22 cellular contexts compared by ENCODE assay signal in genomic region chr1:183864611-183865010, GRCh38. TPM values are rescaled to one million over a fixed set of nuclear protein-coding genes. Genes with fewer than 3 reads are reported as not detected.
A peak's percentile ranks its signal among the peaks of the same experiment; 100 is the strongest.
DNase-seq lines count a peak whose midpoint lies in the region; ATAC-seq, FAIRE-seq and TF ChIP-seq lines count a peak whose summit lies in the region.
"Had no signal": no experiment of that assay in that cellular context is flagged by ENCODE, and none has a peak within 500 bp of the region (broad histone marks: within the 10 kb centered on the region; RNA-seq: fewer than 3 reads in every experiment).

No MANE protein-coding gene starts in this region.

- H2AFZ ChIP-seq in K562 (ENCODE audit: low read depth, low read length), result no peak overlapping the region

- CTCF ChIA-PET in K562 (lab: Yijun Ruan, JAX; ENCODE audit: low intra/inter-chr PET ratio), result no interaction called here

- intact Hi-C loops in K562 (cut with micrococcal nuclease), result no loop called here

- TF ChIP-seq CTCF in K562 (IDR thresholded peaks at IDR 0.05 in 2 of 3, conservative IDR thresholded peaks at IDR 0.05 in 1 of 3; ENCODE audit: insufficient read depth in 2 of 3, low read depth in 1 of 3, low read length in 3 of 3), result no peak
- no peak for TF ChIP-seq CTCF in nephron (IDR thresholded peaks at IDR 0.05; ENCODE audit: unreplicated experiment in 3 of 3)
- no peak for TF ChIP-seq CTCF in upper lobe of left lung (IDR thresholded peaks at IDR 0.05)

- H3K4me1 ChIP-seq in K562 (replicated peaks in 1 of 2; ENCODE audit: control insufficient read depth in 2 of 2, insufficient read depth in 2 of 2, low read length in 2 of 2), result no peaks in the 10 kb centered on the region
- H3K4me1 ChIP-seq in upper lobe of left lung, result peaks cover 2 to 8% (median 6%) of the 10 kb centered on the region in 4 donors

- no peak for TF ChIP-seq RAD21 in K562 (CRISPR knock-in tag; conservative IDR thresholded peaks at IDR 0.05 in 1 of 2, IDR thresholded peaks at IDR 0.05 in 1 of 2)

- H3K27ac Mint-ChIP-seq in nephron, result peak overlapping the region in 2 of 3 experiments; percentile 43 to 93
- H3K27ac Mint-ChIP-seq: CD8-positive, alpha-beta T cell had no signal

- TF ChIP-seq EP300 in K562 (IDR thresholded peaks at IDR 0.05; ENCODE audit: low read length), result no peak
- TF ChIP-seq EP300 in upper lobe of left lung (IDR thresholded peaks at IDR 0.05), result no peak

- ATAC-seq in K562 (no peak), HG03469 (IDR thresholded peaks at IDR 0.05; ENCODE audit: unreplicated experiment) (no peak), upper lobe of left lung (ENCODE audit: low FRiP score in 2 of 2) (no peak)
- ATAC-seq: CD8-positive, alpha-beta T cell had no signal

- H3K4me2 ChIP-seq in K562 (ENCODE audit: insufficient read depth, low read length), result no peak overlapping the region

- no TSS peak for BruUV-seq in K562 (replicated peaks; lab: Mats Ljungman, UMichigan)

- H3K9me3 Mint-ChIP-seq in nephron, result no peaks in the 10 kb centered on the region
- H3K9me3 Mint-ChIP-seq: CD8-positive, alpha-beta T cell had no signal

- no peaks in the 10 kb centered on the region for H3K9me3 ChIP-seq in K562 (replicated peaks; ENCODE audit: control insufficient read depth, insufficient read depth, low read depth, low read length)
- no peaks in the 10 kb centered on the region for H3K9me3 ChIP-seq in upper lobe of left lung
- H3K9me3 ChIP-seq: Caco-2, MG63, SJSA1 had no signal

- peak; percentile 81 for DNase-seq in DMS 273 (lab: John Stamatoyannopoulos, UW; ENCODE audit: unreplicated experiment)
- peak; percentile 98 for DNase-seq in NCI-H524 treated with DMSO at 0.1 percent for 48 hours (lab: John Stamatoyannopoulos, UW)
- DNase-seq in K562 (ENCODE audit: extremely low read depth in 1 of 4, low spot score in 3 of 4), result no peak
- no peak for DNase-seq in activated CD4-positive, alpha-beta T cell treated with anti-CD3 and anti-CD28 coated beads, Interleukin-2, amount 50 U/mL, for 1 hour
- DNase-seq in upper lobe of left lung, result no peak
- DNase-seq: Caco-2; CD8-positive, alpha-beta T cell; DMS79 treated with DMSO at 0.1 percent for 48 hours; KG1; MG63; NCI-H2029; NCI-H2227 treated with DMSO at 0.1 percent for 48 hours; NCI-H510A treated with DMSO at 0.1 percent for 48 hours; Right ventricle myocardium superior; RPMI8226 had no signal

- H3K27ac ChIP-seq in K562 (ENCODE audit: extremely low read depth, low read depth, low read length) (no peak overlapping the region), upper lobe of left lung (no peak overlapping the region)
- H3K27ac ChIP-seq: C4-2B, SJSA1 had no signal

- H3K9ac ChIP-seq in K562 (ENCODE audit: insufficient read depth in 1 of 2, low read depth in 2 of 2, low read length in 2 of 2), result no peak overlapping the region

- no peaks in the 10 kb centered on the region for H3K36me3 ChIP-seq in K562 (ENCODE audit: control insufficient read depth, insufficient read depth, low read length)
- H3K36me3 ChIP-seq in upper lobe of left lung, result peaks cover 0 to 6% (median 1%) of the 10 kb centered on the region in 4 donors
- H3K36me3 ChIP-seq: MG63, SJSA1 had no signal

- POLR2A ChIA-PET in K562 (lab: Yijun Ruan, JAX), result interaction anchor here (0.6 kb wide), 1 partner anchor 237 kb away, joined by 3 read pairs; no protein-coding TSS in a partner anchor

- no peaks in the 10 kb centered on the region for H3K27me3 Mint-ChIP-seq in nephron (ENCODE audit: low read depth)

- no peaks in the 10 kb centered on the region for H3K9me1 ChIP-seq in K562 (ENCODE audit: control insufficient read depth, insufficient read depth, low read length)

- no peaks in the 10 kb centered on the region for H4K20me1 ChIP-seq in K562 (replicated peaks; ENCODE audit: control insufficient read depth, insufficient read depth, low read length)

- no peak for FAIRE-seq in K562 (lab: Jason Lieb, UNC)
- FAIRE-seq: A204.1, GM19239, HTR-8/SVneo had no signal

- H3K79me2 ChIP-seq in K562 (ENCODE audit: control insufficient read depth, insufficient read depth, low read length), result no peaks in the 10 kb centered on the region

- H3K4me1 Mint-ChIP-seq in nephron, result peaks cover 46% of the 10 kb centered on the region

- H3K4me3 Mint-ChIP-seq in nephron, result no peak overlapping the region
- H3K4me3 Mint-ChIP-seq: CD8-positive, alpha-beta T cell had no signal

- H3K36me3 Mint-ChIP-seq in nephron (ENCODE audit: low read depth), result peaks cover 16% of the 10 kb centered on the region
- H3K36me3 Mint-ChIP-seq: CD8-positive, alpha-beta T cell had no signal

- in situ Hi-C loops in K562 (cut with MboI), result no loop called here

- peaks cover 0 to 15% of the 10 kb centered on the region in 2 experiments; a peak in 3 of 5 replicates for H3K27me3 ChIP-seq in K562 (ENCODE audit: control insufficient read depth in 2 of 2, insufficient read depth in 2 of 2, low read length in 2 of 2)
- H3K27me3 ChIP-seq in upper lobe of left lung, result no peaks in the 10 kb centered on the region
- H3K27me3 ChIP-seq: MG63, SJSA1 had no signal

- H3K4me3 ChIP-seq in K562 (no peak overlapping the region), upper lobe of left lung (no peak overlapping the region)
- H3K4me3 ChIP-seq: MG63, SJSA1 had no signal

- 1% methylated on average over 3 of the region's 3 CpGs for WGBS in K562 (ENCODE audit: insufficient coverage, low coverage, missing lambda C conversion rate)
- WGBS in upper lobe of left lung, 2 donors, result 95 to 99% methylated on average over 3 of the region's 3 CpGs

- TF ChIP-seq POLR2A in K562 (conservative IDR thresholded peaks at IDR 0.05), result no peak
- no peak for TF ChIP-seq POLR2A in upper lobe of left lung (IDR thresholded peaks at IDR 0.05)

TF ChIP-seq in K562, 482 proteins besides CTCF, POLR2A, EP300 and RAD21:
- TF ChIP-seq ZBTB5 (IDR thresholded peaks at IDR 0.05) (no peak), ZNF316 (IDR thresholded peaks at IDR 0.05) (peak; percentile 44; the same call in 1 of the 2 replicates), C11orf30 (IDR thresholded peaks at IDR 0.05; ENCODE audit: low read depth) (peak; percentile 18; the same call in 1 of the 2 replicates)

RNA-seq across cellular contexts. Expression of gene RGL1, which starts 59.7 kb away (rescaled TPM):
- total RNA-seq in K562 (2011; cell fraction: chromatin; rRNA removed; ENCODE audit: low replicate concordance), result 0.14 and 0.16 TPM in 2 replicates
- 0.13 and 0.17 TPM in 2 replicates for total RNA-seq in K562 (2011; cell fraction: nucleolus; rRNA removed)
- 0.15 TPM in 1 of 2 replicates, not detected in the other for total RNA-seq in K562 (2011; cell fraction: nucleoplasm; rRNA removed)
- total RNA-seq in K562 (2014; rRNA removed), result under 0.01 and 0.08 TPM in 2 replicates
- total RNA-seq in K562 (2014; rRNA removed; fragmentation: Illumina TruSeq; extraction: Trizol), result 0.06 and 0.07 TPM in 2 replicates
- total RNA-seq in K562 (2015; rRNA removed; fragmentation: Illumina TruSeq; extraction: Trizol), result 0.04 TPM in 2 replicates
- 0.07 TPM in 2 replicates for total RNA-seq in K562 (2021)
- 0.01 and 0.03 TPM in 2 replicates for polyA plus RNA-seq in K562 (2011; rRNA removed)
- polyA plus RNA-seq in K562 (2011; cell fraction: cytosol; rRNA removed), result 0.04 TPM in 1 of 2 replicates, not detected in the other
- polyA plus RNA-seq in K562 (2011; cell fraction: nucleus; rRNA removed), result 0.04 and 0.09 TPM in 2 replicates
- polyA plus RNA-seq in K562 (2012), result 0.06 and 0.07 TPM in 2 replicates
- polyA plus RNA-seq in K562 (2014; fragmentation: Illumina TruSeq; extraction: Trizol), result 0.04 and 0.07 TPM in 2 replicates
- under 1 TPM; 0.03 to 0.06 TPM for polyA plus RNA-seq in K562 (2014; fragmentation: Nextera tagmentation; extraction: Ambion mirVana)
- polyA plus RNA-seq in K562 (2014; rRNA removed), result 0.04 and 0.08 TPM in 2 replicates
- polyA minus RNA-seq in K562 (2011; rRNA and poly(A)+ RNA removed), result 0.11 and 0.15 TPM in 2 replicates
- polyA minus RNA-seq in K562 (2011; cell fraction: cytosol; rRNA and poly(A)+ RNA removed), result not detected in 2 replicates
- 0.22 and 0.27 TPM in 2 replicates for polyA minus RNA-seq in K562 (2011; cell fraction: nucleus; rRNA and poly(A)+ RNA removed)
- total RNA-seq in upper lobe of left lung, result 10 to 100 TPM; 24.1 to 38.9 (median 26.7) TPM

Comparison
In these comparisons a context has a peak if more than half of its experiments do, and no peak if none do; other contexts are left out.
1. DNase-seq: peak in DMS 273 (single experiment) and NCI-H524 treated with DMSO at 0.1 percent for 48 hours (single experiment); none in K562 (0 of 4), activated CD4-positive, alpha-beta T cell treated with anti-CD3 and anti-CD28 coated beads, Interleukin-2, amount 50 U/mL, for 1 hour (single experiment) and upper lobe of left lung (0 of 2).
2. RNA of gene RGL1, which starts 59.7 kb away (total RNA-seq): 24.1 to 38.9 TPM in upper lobe of left lung; under 0.01 to 0.17 TPM in K562; every median in the first group is over 10 times any median in the second.